Comparison of ENCODE assay signal across 8 cellular contexts in genomic region chr13:33543089-33543459, GRCh38.
A peak's percentile ranks its signal among the peaks of the same experiment; 100 is the strongest.
DNase-seq lines count a peak whose midpoint lies in the region; ATAC-seq, FAIRE-seq and TF ChIP-seq lines count a peak whose summit lies in the region.

No MANE protein-coding gene starts in this region.

- 0 out of 2 replicates have a peak, but pooled peaks have one; percentile 3 for TF ChIP-seq RAD21 in GM12878 (IDR thresholded peaks at IDR 0.05; ENCODE audit: insufficient read depth, low read depth, low read length)

- H3K4me1 ChIP-seq in GM12878 (ENCODE audit: control insufficient read depth, insufficient read depth, low read length) (peaks cover 14% of the 10 kb centered on the region), right lobe of liver (peaks cover 0 to 20% (median 0%) of the 10 kb centered on the region in 4 donors), upper lobe of right lung (peaks cover 32% of the 10 kb centered on the region)

- H2AFZ ChIP-seq in GM12878 (ENCODE audit: control insufficient read depth, low read depth, low read length) = peak overlapping the region; percentile 70

- SMC1A ChIA-PET in GM12878 (lab: Charles Lee; ENCODE audit: uncharacterized antibody, unreplicated experiment) = interaction anchor here (0.6 to 5.2 kb wide), 39 partner anchors 10 to 1621 kb away, joined by 3 to 134 read pairs (median 4); partner anchors contain the start of gene RFC3

- peak overlapping the region; percentile 69 for H3K4me2 ChIP-seq in GM12878 (ENCODE audit: control insufficient read depth, insufficient read depth)

- no peaks in the 10 kb centered on the region for H3K79me2 ChIP-seq in GM12878 (ENCODE audit: control insufficient read depth, insufficient read depth, low read length)

- WGBS in GM12878 (ENCODE audit: insufficient coverage, insufficient replicate concordance, low lambda C conversion rate, missing lambda C conversion rate) = 1% methylated on average over 7 of the region's 7 CpGs
- 1% methylated on average over 7 of the region's 7 CpGs for WGBS in right lobe of liver (ENCODE audit: insufficient coverage, low coverage, low lambda C conversion rate, missing lambda C conversion rate)

- TF ChIP-seq POLR2A in GM12878 (IDR thresholded peaks at IDR 0.05; ENCODE audit: low read depth, low read length) (no peak), right lobe of liver (IDR thresholded peaks at IDR 0.05) (no peak)

- RAD21 ChIA-PET in GM12878 (lab: Charles Lee; ENCODE audit: unreplicated experiment) = interaction anchor here (0.6 to 5.2 kb wide), 61 partner anchors 9 to 1621 kb away, joined by 3 to 132 read pairs (median 4); partner anchors contain the start of genes PDS5B and RFC3

- no peak for FAIRE-seq in GM12878 (lab: Jason Lieb, UNC)

- H3K36me3 ChIP-seq in GM12878 (ENCODE audit: control insufficient read depth in 2 of 2, insufficient read depth in 2 of 2, low read length in 1 of 2) (no peaks in the 10 kb centered on the region), right lobe of liver (no peaks in the 10 kb centered on the region), upper lobe of right lung (no peaks in the 10 kb centered on the region)

- H3K27ac ChIP-seq in GM12878 (ENCODE audit: control insufficient read depth, insufficient read depth) (peak overlapping the region; percentile 97), right lobe of liver (peak overlapping the region; percentile 96 to 98 (median 97)), upper lobe of right lung (peak overlapping the region; percentile 99)

- TF ChIP-seq CTCF in GM12878 (IDR thresholded peaks at IDR 0.05 in 2 of 3, conservative IDR thresholded peaks at IDR 0.05 in 1 of 3; ENCODE audit: control insufficient read depth in 2 of 3, extremely low read depth in 1 of 3, insufficient read depth in 1 of 3, low read depth in 3 of 3, low read length in 3 of 3) (no peak), right lobe of liver (IDR thresholded peaks at IDR 0.05) (no peak), upper lobe of right lung (IDR thresholded peaks at IDR 0.05) (no peak)

- H3K27me3 ChIP-seq in GM12878 (replicated peaks in 1 of 2; ENCODE audit: control insufficient read depth in 2 of 2, insufficient read depth in 2 of 2, low read length in 1 of 2) = no peaks in the 10 kb centered on the region
- H3K27me3 ChIP-seq in right lobe of liver = no peaks in the 10 kb centered on the region
- no peaks in the 10 kb centered on the region for H3K27me3 ChIP-seq in upper lobe of right lung

- intact Hi-C loops in GM12878 (cut with micrococcal nuclease; ENCODE audit: unreplicated experiment) (loop anchor here (1.0 to 5.0 kb wide), 9 partner anchors 180 to 1004 kb away; partner anchors contain the start of genes N4BP2L2 and RFC3), right lobe of liver (cut with DNase I) (loop anchor here in 1 of 2 donors (10.0 kb wide), 1 partner anchor 182 kb away; no protein-coding TSS in a partner anchor), upper lobe of right lung (cut with DNase I) (loop anchor here (10.0 kb wide), 1 partner anchor 182 kb away; no protein-coding TSS in a partner anchor)

- BruUV-seq in GM12878 (replicated peaks; lab: Mats Ljungman, UMichigan) = TSS peak; percentile 97

- no peaks in the 10 kb centered on the region for H4K20me1 ChIP-seq in GM12878 (ENCODE audit: control insufficient read depth, insufficient read depth)

- CTCF ChIA-PET in GM12878 (lab: Yijun Ruan, JAX) = interaction anchor here (0.6 to 3.9 kb wide), 40 partner anchors 12 to 1621 kb away, joined by 3 to 90 read pairs (median 4); partner anchors contain the start of gene PDS5B

- peak overlapping the region; percentile 87 for H3K9ac ChIP-seq in GM12878 (ENCODE audit: control insufficient read depth, insufficient read depth, low read length)

- DNase-seq in DMS79 treated with DMSO at 0.1 percent for 48 hours (lab: John Stamatoyannopoulos, UW) (peak; percentile 62), DMS79 (lab: John Stamatoyannopoulos, UW) (no peak), GM12878 (ENCODE audit: low read depth, low spot score) (no peak), right lobe of liver (no peak), upper lobe of right lung (no peak), DMS153 (lab: John Stamatoyannopoulos, UW) (no peak)

- POLR2A ChIA-PET in GM12878 (lab: Charles Lee) = interaction anchor here (0.5 to 3.1 kb wide), 12 partner anchors 136 to 637 kb away, joined by 3 to 20 read pairs (median 4); no protein-coding TSS in a partner anchor

- in situ Hi-C loops in GM12878 (cut with MboI) = loop anchor here (5.0 to 25.0 kb wide), 5 partner anchors 336 to 1622 kb away; partner anchors contain the start of genes N4BP2L1, N4BP2L2 and PDS5B

- peaks cover 2% of the 10 kb centered on the region; the same call in 2 of the 3 replicates for H3K9me3 ChIP-seq in GM12878 (replicated peaks; ENCODE audit: control insufficient read depth, insufficient read depth, low read length)
- no peaks in the 10 kb centered on the region for H3K9me3 ChIP-seq in right lobe of liver
- H3K9me3 ChIP-seq in upper lobe of right lung = no peaks in the 10 kb centered on the region

- H3K4me3 ChIP-seq in GM12878 (peak overlapping the region; percentile 69), right lobe of liver (peak overlapping the region; percentile 31 to 53 (median 42)), upper lobe of right lung (peak overlapping the region; percentile 64)

- no peak for TF ChIP-seq EP300 in GM12878 (IDR thresholded peaks at IDR 0.05; ENCODE audit: borderline replicate concordance in 1 of 2, control insufficient read depth in 1 of 2, low read depth in 2 of 2, low read length in 2 of 2)

- ATAC-seq in HG03097 (IDR thresholded peaks at IDR 0.05; ENCODE audit: low FRiP score, unreplicated experiment) (peak; percentile 5), GM12878 (peak; percentile 7), right lobe of liver (peak in 3 of 4 donors; percentile 0 to 3 (median 0)), upper lobe of right lung (no peak), HG02798 (IDR thresholded peaks at IDR 0.05; ENCODE audit: poor library complexity, unreplicated experiment) (no peak)

TF ChIP-seq in GM12878, 131 proteins besides CTCF, POLR2A, EP300 and RAD21 (continues in another document):
- TF ChIP-seq POLR2AphosphoS5 (IDR thresholded peaks at IDR 0.05; ENCODE audit: low read length) (no peak), RAD51 (IDR thresholded peaks at IDR 0.05) (0 out of 2 replicates have a peak, but pooled peaks have one; percentile 39), MLLT1 (IDR thresholded peaks at IDR 0.05) (peak; percentile 81), RBBP5 (conservative IDR thresholded peaks at IDR 0.05) (no peak), BHLHE40 (IDR thresholded peaks at IDR 0.05; ENCODE audit: borderline replicate concordance in 1 of 2, low read depth in 2 of 2, low read length in 1 of 2) (peak in 1 of 2 experiments; percentile 38; a peak in 2 of 4 replicates), TAF1 (IDR thresholded peaks at IDR 0.05; ENCODE audit: borderline replicate concordance, low read depth, low read length) (peak; percentile 69; the same call in 1 of the 2 replicates), SMAD1 (IDR thresholded peaks at IDR 0.05; ENCODE audit: low read depth, partially characterized antibody) (peak; percentile 91), NBN (IDR thresholded peaks at IDR 0.05) (0 out of 2 replicates have a peak, but pooled peaks have one; percentile 64), RCOR1 (conservative IDR thresholded peaks at IDR 0.05; ENCODE audit: low read depth, low read length) (no peak), CUX1 (IDR thresholded peaks at IDR 0.05; ENCODE audit: insufficient replicate concordance, low read depth, low read length) (no peak)

Comparison
In these comparisons a context has a peak if more than half of its experiments do, and no peak if none do; other contexts are left out.
1. ATAC-seq: peak in HG03097 (single experiment), GM12878 (single experiment) and right lobe of liver (3 of 4); none in upper lobe of right lung (single experiment) and HG02798 (single experiment).
2. Peak in every context shown above with its lines, with median percentiles within 50 percentile points of each other: H3K27ac ChIP-seq and H3K4me3 ChIP-seq.